ENCODE assay signal across 11 cellular contexts in the genomic region with DNA sequence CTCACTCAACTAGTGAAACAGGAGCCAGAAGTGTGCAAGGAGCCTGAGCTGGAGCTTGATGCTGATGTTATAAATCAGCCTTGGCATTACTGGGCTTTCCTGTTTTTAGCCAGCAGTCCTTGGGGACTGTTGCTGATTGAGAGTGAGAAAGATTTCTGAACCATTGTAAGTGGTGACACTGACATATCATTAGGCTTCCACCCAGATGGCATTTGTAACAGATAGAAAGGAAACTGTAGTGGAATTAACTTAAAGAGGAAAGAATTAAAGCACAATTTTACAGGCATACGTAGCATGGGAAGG.
DNase-seq lines count a peak whose midpoint lies in the region; FAIRE-seq and TF ChIP-seq lines count a peak whose summit lies in the region.
"Had no signal": no experiment of that assay in that cellular context is flagged by ENCODE, and none has a peak within 500 bp of the region (broad histone marks: within the 10 kb centered on the region; RNA-seq: fewer than 3 reads in every experiment).

No MANE protein-coding gene starts in this region.

- H3K27ac ChIP-seq in VCaP = peak overlapping the region; percentile 94
- H3K27ac ChIP-seq in tibial artery = peak overlapping the region; percentile 41 to 52

- no peak overlapping the region for H3K4me3 ChIP-seq in tibial artery

- H3K9me3 ChIP-seq in tibial artery = no peaks in the 10 kb centered on the region

- no peak for FAIRE-seq in D721Med (lab: Jason Lieb, UNC)
- FAIRE-seq: G401.6 had no signal

- H3K36me3 ChIP-seq in tibial artery = no peaks in the 10 kb centered on the region

- no peaks in the 10 kb centered on the region for H3K27me3 ChIP-seq in tibial artery

- intact Hi-C loops in tibial artery (cut with DNase I; ENCODE audit: low total_unique reads) = loop anchor here (10.0 kb wide), 1 partner anchor 108 kb away; no protein-coding TSS in a partner anchor

- TF ChIP-seq CTCF in VCaP (conservative IDR thresholded peaks at IDR 0.05) (no peak), tibial artery (IDR thresholded peaks at IDR 0.05) (no peak), D721Med (IDR thresholded peaks at IDR 0.05; ENCODE audit: insufficient read depth, missing control alignments) (no peak)

- DNase-seq in NCI-H1417 (lab: John Stamatoyannopoulos, UW) (peak; percentile 3 to 46 (median 23)), NCI-H1417 treated with DMSO at 0.1 percent for 48 hours (lab: John Stamatoyannopoulos, UW) (no peak), islet precursor cell (peak; percentile 82), tibial artery (no peak), D721Med (ENCODE audit: insufficient read length, low spot score) (no peak), globus pallidus (ENCODE audit: low spot score) (no peak), NCI-H748 treated with DMSO at 0.1 percent for 48 hours (lab: John Stamatoyannopoulos, UW) (no peak)
- DNase-seq: activated gamma-delta T cell treated with Interleukin-2 at 50 U/mL for 16 hours; effector CD8-positive, alpha-beta T cell had no signal

- H3K4me1 ChIP-seq in tibial artery = peaks cover 0 to 69% (median 35%) of the 10 kb centered on the region in 4 donors

Comparison
In these comparisons a context has a peak if more than half of its experiments do, and no peak if none do; other contexts are left out.
1. DNase-seq: peak in NCI-H1417 (3 of 3) and islet precursor cell (single experiment); none in NCI-H1417 treated with DMSO at 0.1 percent for 48 hours (single experiment), tibial artery (0 of 2), D721Med (single experiment), globus pallidus (single experiment) and NCI-H748 treated with DMSO at 0.1 percent for 48 hours (single experiment).